18 cellular contexts compared by ENCODE assay signal in genomic region chr5:149962601-149963300, GRCh38. TPM values are rescaled to one million over a fixed set of nuclear protein-coding genes. Genes with fewer than 3 reads are reported as not detected.
"Had no signal": no experiment of that assay in that cellular context is flagged by ENCODE, and none has a peak within 500 bp of the region (broad histone marks: within the 10 kb centered on the region; RNA-seq: fewer than 3 reads in every experiment).

No MANE protein-coding gene starts in this region.

- H3K9me3 Mint-ChIP-seq: effector memory CD8-positive, alpha-beta T cell; natural killer cell; WTC11 had no signal

- H3K4me3 ChIP-seq: adrenal gland, coronary artery, left ventricle myocardium inferior had no signal

- ATAC-seq: effector memory CD8-positive, alpha-beta T cell; foreskin keratinocyte; natural killer cell; WTC11 had no signal

- H3K36me3 Mint-ChIP-seq: natural killer cell, WTC11 had no signal

- H3K27me3 ChIP-seq: adrenal gland, foreskin keratinocyte, upper lobe of left lung had no signal

- H3K27ac Mint-ChIP-seq: WTC11 had no signal

- H3K27me3 Mint-ChIP-seq: effector memory CD8-positive, alpha-beta T cell had no signal

- H3K27ac ChIP-seq: coronary artery, foreskin keratinocyte, left ventricle myocardium inferior had no signal

- DNase-seq: activated CD4-positive, alpha-beta T cell treated with anti-CD3 and anti-CD28 coated beads for 48 hours; activated CD8-positive, alpha-beta memory T cell treated with anti-CD3 and anti-CD28 coated beads, Interleukin-2, amount 50 U/mL, for 48 hours; activated naive CD4-positive, alpha-beta T cell treated with Interleukin-2 at 50 U/mL for 16 hours; effector memory CD8-positive, alpha-beta T cell; glutamatergic neuron; left ventricle myocardium inferior; natural killer cell; posterior cingulate gyrus; stimulated activated CD4-positive, alpha-beta T cell treated with anti-CD3 and anti-CD28 coated beads, Interleukin-2, amount 100 ng/mL, for 48 hours; upper lobe of left lung had no signal

- H3K9me3 ChIP-seq: adrenal gland, left ventricle myocardium inferior, upper lobe of left lung had no signal

- H3K36me3 ChIP-seq: adrenal gland, left ventricle myocardium inferior, upper lobe of left lung had no signal

RNA-seq across cellular contexts. Expression of gene PDE6A, which starts 18.2 kb away (rescaled TPM):
- total RNA-seq: foreskin keratinocyte; kidney epithelial cell; mucosa of gallbladder; natural killer cell; skeletal muscle tissue; T-helper 2 cell treated with Interferon-gamma antibody and Interleukin-4, amounts not matched to agents 100 ng/mL and 5 ng/mL, for 36 hours; upper lobe of left lung; WTC11 had no signal
